In genomic region chr15:57510647-57511046, GRCh38 we compare ENCODE assay signal across 11 cellular contexts.
A peak's percentile ranks its signal among the peaks of the same experiment; 100 is the strongest.
DNase-seq lines count a peak whose midpoint lies in the region; ATAC-seq and TF ChIP-seq lines count a peak whose summit lies in the region.
"Had no signal": no experiment of that assay in that cellular context is flagged by ENCODE, and none has a peak within 500 bp of the region (broad histone marks: within the 10 kb centered on the region; RNA-seq: fewer than 3 reads in every experiment).

No MANE protein-coding gene starts in this region.

- no peak for TF ChIP-seq POLR2A in gastroesophageal sphincter (IDR thresholded peaks at IDR 0.05)

- 60 to 69% methylated on average over 6 of the region's 9 CpGs for WGBS in gastroesophageal sphincter (ENCODE audit: low coverage in 1 of 2), 2 donors

- no peaks in the 10 kb centered on the region for H3K36me3 Mint-ChIP-seq in activated T-cell treated with anti-CD3 and anti-CD28 coated beads, Interleukin-2, amount 50 U/mL, for 4 hours (ENCODE audit: insufficient read depth)

- H3K27me3 ChIP-seq in gastroesophageal sphincter, result no peaks in the 10 kb centered on the region

- intact Hi-C loops in sciatic nerve (cut with DNase I), result no loop called here

- no peaks in the 10 kb centered on the region for H3K9me3 Mint-ChIP-seq in activated T-cell treated with anti-CD3 and anti-CD28 coated beads, Interleukin-2, amount 50 U/mL, for 4 hours
- H3K9me3 Mint-ChIP-seq: neural crest cell had no signal

- TF ChIP-seq CTCF in gastroesophageal sphincter (IDR thresholded peaks at IDR 0.05), result no peak

- no peaks in the 10 kb centered on the region for H3K4me1 Mint-ChIP-seq in activated T-cell treated with anti-CD3 and anti-CD28 coated beads, Interleukin-2, amount 50 U/mL, for 4 hours (ENCODE audit: low read depth)

- TF ChIP-seq EP300 in gastroesophageal sphincter (IDR thresholded peaks at IDR 0.05), result no peak

- H3K4me3 Mint-ChIP-seq in activated T-cell treated with anti-CD3 and anti-CD28 coated beads, Interleukin-2, amount 50 U/mL, for 4 hours, result no peak overlapping the region
- H3K4me3 Mint-ChIP-seq: neural crest cell had no signal

- no peak overlapping the region for H3K27ac ChIP-seq in gastroesophageal sphincter

- DNase-seq in NCI-H1105 (lab: John Stamatoyannopoulos, UW) (peak; percentile 74), SHP77 (lab: John Stamatoyannopoulos, UW) (peak; percentile 89 to 92), sciatic nerve (ENCODE audit: low spot score) (peak; percentile 72), HT-29 (ENCODE audit: low spot score) (no peak), amniotic stem cell (lab: John Stamatoyannopoulos, UW) (no peak)
- DNase-seq in activated T-cell treated with anti-CD3 and anti-CD28 coated beads, Interleukin-2, amount 50 U/mL, for 4 hours, result no peak
- DNase-seq: Calu3, T1000 had no signal

- ATAC-seq in gastroesophageal sphincter (peak; percentile 34), sciatic nerve (peak; percentile 88), GM21825 (IDR thresholded peaks at IDR 0.05; ENCODE audit: unreplicated experiment) (no peak)
- ATAC-seq in activated T-cell treated with anti-CD3 and anti-CD28 coated beads, Interleukin-2, amount 50 U/mL, for 4 hours, result no peak

- peaks cover 0 to 22% (median 0%) of the 10 kb centered on the region in 3 donors for H3K4me1 ChIP-seq in gastroesophageal sphincter

- no peaks in the 10 kb centered on the region for H3K9me3 ChIP-seq in gastroesophageal sphincter

- H3K4me3 ChIP-seq in gastroesophageal sphincter, result no peak overlapping the region

- no peaks in the 10 kb centered on the region for H3K36me3 ChIP-seq in gastroesophageal sphincter

- H3K27me3 Mint-ChIP-seq in activated T-cell treated with anti-CD3 and anti-CD28 coated beads, Interleukin-2, amount 50 U/mL, for 4 hours (ENCODE audit: low read depth), result peaks cover 2% of the 10 kb centered on the region

Comparison
In these comparisons a context has a peak if more than half of its experiments do, and no peak if none do; other contexts are left out.
1. DNase-seq: peak in NCI-H1105 (single experiment), SHP77 (2 of 2) and sciatic nerve (single experiment); none in activated T-cell treated with anti-CD3 and anti-CD28 coated beads, Interleukin-2, amount 50 U/mL, for 4 hours (single experiment), HT-29 (single experiment) and amniotic stem cell (single experiment).
2. ATAC-seq: peak in gastroesophageal sphincter (single experiment) and sciatic nerve (single experiment); none in activated T-cell treated with anti-CD3 and anti-CD28 coated beads, Interleukin-2, amount 50 U/mL, for 4 hours (0 of 2) and GM21825 (single experiment).